In genomic region chr1:208134491-208134890, GRCh38 we compare ENCODE assay signal across 23 cellular contexts.
DNase-seq lines count a peak whose midpoint lies in the region; ATAC-seq and TF ChIP-seq lines count a peak whose summit lies in the region.
"Had no signal": no experiment of that assay in that cellular context is flagged by ENCODE, and none has a peak within 500 bp of the region (broad histone marks: within the 10 kb centered on the region; RNA-seq: fewer than 3 reads in every experiment).

No MANE protein-coding gene starts in this region.

- DNase-seq in G401 (ENCODE audit: low spot score) (peak; percentile 66), NCI-H69 (lab: John Stamatoyannopoulos, UW) (peak; percentile 82), iPS-NIHi11 (ENCODE audit: low spot score) (peak; percentile 29), gastrocnemius medialis (peak; percentile 35 to 63), GF-D8 (lab: John Stamatoyannopoulos, UW) (no peak), hypothalamus (lab: John Stamatoyannopoulos, UW) (no peak)
- DNase-seq: activated CD4-positive, alpha-beta memory T cell treated with anti-CD3 and anti-CD28 coated beads for 36 hours; activated CD4-positive, CD25-positive, alpha-beta regulatory T cell treated with anti-CD3 and anti-CD28 coated beads, Interleukin-2, amount 50 U/mL, for 72 hours; activated CD8-positive, alpha-beta memory T cell treated with anti-CD3 and anti-CD28 coated beads, Interleukin-2, amount 50 U/mL, for 4 hours; activated naive CD4-positive, alpha-beta T cell treated with anti-CD3 and anti-CD28 coated beads, Interleukin-2, amount 10 ng/mL, durations not matched to agents 7 days and 5 days; amniotic stem cell; DMS79; Karpas-422; kidney; naive thymus-derived CD8-positive, alpha-beta T cell; NCI-H1436; NCI-H526 treated with DMSO at 0.1 percent for 48 hours; stimulated activated CD4-positive, alpha-beta T cell treated with anti-CD3 and anti-CD28 coated beads, Interleukin-2, amount 100 ng/mL, for 24 hours; upper lobe of right lung had no signal

- TF ChIP-seq CTCF in gastrocnemius medialis (IDR thresholded peaks at IDR 0.05 in 4 of 5, conservative IDR thresholded peaks at IDR 0.05 in 1 of 5), result no peak
- no peak for TF ChIP-seq CTCF in gastroesophageal sphincter (IDR thresholded peaks at IDR 0.05)

- no peak for TF ChIP-seq EP300 in gastroesophageal sphincter (IDR thresholded peaks at IDR 0.05)

- H3K27ac ChIP-seq in gastrocnemius medialis (peak overlapping the region; percentile 71 to 86 (median 80)), gastroesophageal sphincter (peak overlapping the region in 1 of 4 donors; percentile 21)
- H3K27ac ChIP-seq: BLaER1 treated with 17β-estradiol and CSF1 and Interleukin-3, amounts not matched to agents 10 nM and 100 nM; HL-60; RWPE1; upper lobe of right lung had no signal

- WGBS in gastroesophageal sphincter (ENCODE audit: low coverage in 1 of 2), 2 donors, result 44 to 53% methylated on average over 3 to 4 of the region's 5 CpGs

- H3K9me3 ChIP-seq in gastrocnemius medialis (no peaks in the 10 kb centered on the region), gastroesophageal sphincter (no peaks in the 10 kb centered on the region)
- H3K9me3 ChIP-seq: BLaER1 treated with 17β-estradiol and CSF1 and Interleukin-3, amounts not matched to agents 10 nM and 100 nM; upper lobe of right lung had no signal

- ATAC-seq in gastrocnemius medialis (peak; percentile 46 to 63), gastroesophageal sphincter (no peak)
- ATAC-seq: naive thymus-derived CD8-positive, alpha-beta T cell; upper lobe of right lung had no signal

- intact Hi-C loops in gastrocnemius medialis (cut with DNase I; ENCODE audit: low total_unique reads), result no loop called here

- peak overlapping the region in 1 of 4 donors; percentile 2 for H3K4me3 ChIP-seq in gastrocnemius medialis
- no peak overlapping the region for H3K4me3 ChIP-seq in gastroesophageal sphincter
- H3K4me3 ChIP-seq: BLaER1 treated with 17β-estradiol and CSF1 and Interleukin-3, amounts not matched to agents 10 nM and 100 nM; upper lobe of right lung had no signal

- H3K36me3 ChIP-seq in gastrocnemius medialis (no peaks in the 10 kb centered on the region), gastroesophageal sphincter (peaks cover 0 to 12% of the 10 kb centered on the region in 2 donors)
- H3K36me3 ChIP-seq: BLaER1 treated with 17β-estradiol and CSF1 and Interleukin-3, amounts not matched to agents 10 nM and 100 nM; upper lobe of right lung had no signal

- TF ChIP-seq POLR2A in gastrocnemius medialis (IDR thresholded peaks at IDR 0.05) (no peak), gastroesophageal sphincter (IDR thresholded peaks at IDR 0.05) (no peak)

- in situ Hi-C loops in G401 (cut with HindIII; ENCODE audit: low sequenced_read_pairs), result no loop called here
- in situ Hi-C loops in gastrocnemius medialis (cut with MboI; ENCODE audit: low sequenced_read_pairs in 4 of 4), result loop anchor here (5.0 to 10.0 kb wide), 2 partner anchors 110 to 113 kb away; partner anchors contain the start of gene PLXNA2 (in 3 of the 4)

- H3K27me3 ChIP-seq in gastrocnemius medialis, result no peaks in the 10 kb centered on the region
- no peaks in the 10 kb centered on the region for H3K27me3 ChIP-seq in gastroesophageal sphincter
- H3K27me3 ChIP-seq: BLaER1 treated with 17β-estradiol and CSF1 and Interleukin-3, amounts not matched to agents 10 nM and 100 nM; upper lobe of right lung had no signal

- H3K4me1 ChIP-seq in gastrocnemius medialis, result peaks cover 61 to 70% of the 10 kb centered on the region in 2 donors
- peaks cover 0 to 62% (median 30%) of the 10 kb centered on the region in 3 donors for H3K4me1 ChIP-seq in gastroesophageal sphincter
- H3K4me1 ChIP-seq: upper lobe of right lung had no signal

Comparison
In these comparisons a context has a peak if more than half of its experiments do, and no peak if none do; other contexts are left out.
1. DNase-seq: peak in G401 (single experiment), NCI-H69 (single experiment), iPS-NIHi11 (single experiment) and gastrocnemius medialis (2 of 2); none in GF-D8 (single experiment) and hypothalamus (0 of 51).